9 cellular contexts compared by ENCODE assay signal in genomic region chr2:171703574-171704347, GRCh38. TPM values are rescaled to one million over a fixed set of nuclear protein-coding genes. Genes with fewer than 3 reads are reported as not detected.
DNase-seq lines count a peak whose midpoint lies in the region; ATAC-seq, FAIRE-seq and TF ChIP-seq lines count a peak whose summit lies in the region.
"Had no signal": no experiment of that assay in that cellular context is flagged by ENCODE, and none has a peak within 500 bp of the region (broad histone marks: within the 10 kb centered on the region; RNA-seq: fewer than 3 reads in every experiment).

No MANE protein-coding gene starts in this region.

- H3F3A ChIP-seq in Loucy (ENCODE audit: low read depth): no peaks in the 10 kb centered on the region

- no peaks in the 10 kb centered on the region for H3K9me3 Mint-ChIP-seq in activated CD8-positive, alpha-beta T cell treated with anti-CD3 and anti-CD28 coated beads for 36 hours
- H3K9me3 Mint-ChIP-seq: activated T-cell treated with anti-CD3 and anti-CD28 coated beads, Interleukin-2, amount 50 U/mL, for 4 hours had no signal

- H3K27ac Mint-ChIP-seq in activated CD8-positive, alpha-beta T cell treated with anti-CD3 and anti-CD28 coated beads for 36 hours: no peak overlapping the region

- no peak overlapping the region for H2AFZ ChIP-seq in Loucy (ENCODE audit: low read length)

- POLR2A ChIA-PET in activated CD8-positive, alpha-beta T cell treated with anti-CD3 and anti-CD28 coated beads for 36 hours (lab: Charles Lee): interaction anchor here (1.1 kb wide), 1 partner anchor 296 kb away, joined by 3 read pairs; the partner anchor contains the start of gene METAP1D

- H3K79me2 ChIP-seq in Loucy (ENCODE audit: insufficient read depth, low read length): peaks cover 32% of the 10 kb centered on the region; the same call in 1 of the 2 replicates

- H3K9me2 ChIP-seq in Loucy (replicated peaks; ENCODE audit: low read depth, low read length): no peaks in the 10 kb centered on the region

- peak; percentile 12 for DNase-seq in NCI-H345 (lab: John Stamatoyannopoulos, UW)
- DNase-seq in NCI-H345 treated with DMSO at 0.1 percent for 48 hours (lab: John Stamatoyannopoulos, UW; ENCODE audit: unreplicated experiment): no peak
- DNase-seq in activated CD8-positive, alpha-beta T cell treated with anti-CD3 and anti-CD28 coated beads for 36 hours: no peak
- no peak for DNase-seq in kidney
- no peak for DNase-seq in omental fat pad (ENCODE audit: low spot score)
- DNase-seq: activated T-cell treated with anti-CD3 and anti-CD28 coated beads, Interleukin-2, amount 50 U/mL, for 4 hours had no signal

- ATAC-seq in activated CD8-positive, alpha-beta T cell treated with anti-CD3 and anti-CD28 coated beads for 36 hours: no peak
- ATAC-seq in omental fat pad (ENCODE audit: low FRiP score): no peak
- no peak for ATAC-seq in HG03175 (IDR thresholded peaks at IDR 0.05; ENCODE audit: unreplicated experiment)
- ATAC-seq in GM19463 (IDR thresholded peaks at IDR 0.05; ENCODE audit: unreplicated experiment): no peak

- H3K4me1 ChIP-seq in Loucy (ENCODE audit: insufficient read depth, low read length, poor library complexity, severe bottlenecking) (no peaks in the 10 kb centered on the region), kidney (ENCODE audit: control insufficient read depth in 1 of 2, insufficient read depth in 1 of 2, low read depth in 1 of 2, low read length in 2 of 2) (peaks cover 4% of the 10 kb centered on the region in 2 donors)

- CTCF ChIA-PET in activated CD8-positive, alpha-beta T cell treated with anti-CD3 and anti-CD28 coated beads for 36 hours (lab: Charles Lee): interaction anchor here (0.6 to 5.9 kb wide), 27 partner anchors 8 to 423 kb away, joined by 3 to 60 read pairs (median 4); partner anchors contain the start of genes DLX2 and DYNC1I2

- H3K27me3 ChIP-seq in Loucy (ENCODE audit: insufficient read depth, low read length, poor library complexity, severe bottlenecking): no peaks in the 10 kb centered on the region

- no peak overlapping the region for H3K9ac ChIP-seq in Loucy (ENCODE audit: low read depth, low read length, poor library complexity, severe bottlenecking)
- no peak overlapping the region for H3K9ac ChIP-seq in kidney (ENCODE audit: low read length in 2 of 2)

- H3K27ac ChIP-seq in kidney (ENCODE audit: low read depth in 2 of 2, low read length in 2 of 2): peak overlapping the region in 1 of 2 donors; percentile 30

- intact Hi-C loops in activated CD8-positive, alpha-beta T cell treated with anti-CD3 and anti-CD28 coated beads for 36 hours (cut with micrococcal nuclease): no loop called here
- intact Hi-C loops in kidney (cut with DNase I): no loop called here

- H3K4me2 ChIP-seq in Loucy (ENCODE audit: low read depth, low read length, poor library complexity, severe bottlenecking): no peak overlapping the region

- FAIRE-seq in kidney (lab: Jason Lieb, UNC): no peak

- H3K36me3 ChIP-seq in Loucy (ENCODE audit: insufficient read depth, low read length): peaks cover 29% of the 10 kb centered on the region; the same call in 1 of the 2 replicates
- H3K36me3 ChIP-seq in kidney (ENCODE audit: control insufficient read depth in 1 of 2, insufficient read depth in 2 of 2, low read length in 2 of 2): peaks cover 0 to 3% of the 10 kb centered on the region in 2 donors

- no peak overlapping the region for H3K4me3 Mint-ChIP-seq in activated CD8-positive, alpha-beta T cell treated with anti-CD3 and anti-CD28 coated beads for 36 hours
- H3K4me3 Mint-ChIP-seq: activated T-cell treated with anti-CD3 and anti-CD28 coated beads, Interleukin-2, amount 50 U/mL, for 4 hours had no signal

- no peaks in the 10 kb centered on the region for H3K27me3 Mint-ChIP-seq in activated CD8-positive, alpha-beta T cell treated with anti-CD3 and anti-CD28 coated beads for 36 hours

- H3K4me3 ChIP-seq in Loucy (ENCODE audit: low read length, poor library complexity, severe bottlenecking) (no peak overlapping the region), kidney (ENCODE audit: low read length in 2 of 2) (no peak overlapping the region)

- H3K9me3 ChIP-seq in Loucy (ENCODE audit: insufficient read depth, low read depth, low read length) (no peaks in the 10 kb centered on the region), kidney (ENCODE audit: control insufficient read depth in 1 of 2, low read length in 2 of 2) (no peaks in the 10 kb centered on the region)

- TF ChIP-seq CTCF in Loucy (conservative IDR thresholded peaks at IDR 0.05; ENCODE audit: low read length): peak; percentile 72
- peak; percentile 76 for TF ChIP-seq CTCF in activated CD8-positive, alpha-beta T cell treated with anti-CD3 and anti-CD28 coated beads for 36 hours (IDR thresholded peaks at IDR 0.05)
- TF ChIP-seq CTCF in kidney (IDR thresholded peaks at IDR 0.05; ENCODE audit: borderline replicate concordance, extremely low read depth, insufficient read depth): peak; percentile 20
- no peak for TF ChIP-seq CTCF in omental fat pad (IDR thresholded peaks at IDR 0.05)

- H3K4me1 Mint-ChIP-seq in activated CD8-positive, alpha-beta T cell treated with anti-CD3 and anti-CD28 coated beads for 36 hours (ENCODE audit: low read depth): peaks cover 8% of the 10 kb centered on the region

- peaks cover 32% of the 10 kb centered on the region for H4K20me1 ChIP-seq in Loucy (ENCODE audit: insufficient read depth, low read length, poor library complexity, severe bottlenecking)

- peaks cover 6% of the 10 kb centered on the region for H3K36me3 Mint-ChIP-seq in activated CD8-positive, alpha-beta T cell treated with anti-CD3 and anti-CD28 coated beads for 36 hours (ENCODE audit: low read depth)

RNA-seq across cellular contexts. Expression of gene DYNC1I2, which starts 16.5 kb away (rescaled TPM):
- total RNA-seq in activated CD8-positive, alpha-beta T cell treated with anti-CD3 and anti-CD28 coated beads for 36 hours: 10 to 100 TPM; 39.9 to 40.0 TPM
- 108 TPM for total RNA-seq in kidney
- polyA plus RNA-seq in kidney (ENCODE audit: insufficient read depth, low read depth, low replicate concordance): 81.7 TPM
- total RNA-seq in omental fat pad: 100 to 1,000 TPM in 2 of 4 donors, 10 to 100 TPM in 2; 73.5 to 115 (median 87.8) TPM

Comparison
In these comparisons a context has a peak if more than half of its experiments do, and no peak if none do; other contexts are left out.
1. CTCF ChIP-seq: peak in Loucy (single experiment), activated CD8-positive, alpha-beta T cell treated with anti-CD3 and anti-CD28 coated beads for 36 hours (single experiment) and kidney (single experiment); none in omental fat pad (0 of 3).